11 cellular contexts compared by ENCODE assay signal in the genomic region with DNA sequence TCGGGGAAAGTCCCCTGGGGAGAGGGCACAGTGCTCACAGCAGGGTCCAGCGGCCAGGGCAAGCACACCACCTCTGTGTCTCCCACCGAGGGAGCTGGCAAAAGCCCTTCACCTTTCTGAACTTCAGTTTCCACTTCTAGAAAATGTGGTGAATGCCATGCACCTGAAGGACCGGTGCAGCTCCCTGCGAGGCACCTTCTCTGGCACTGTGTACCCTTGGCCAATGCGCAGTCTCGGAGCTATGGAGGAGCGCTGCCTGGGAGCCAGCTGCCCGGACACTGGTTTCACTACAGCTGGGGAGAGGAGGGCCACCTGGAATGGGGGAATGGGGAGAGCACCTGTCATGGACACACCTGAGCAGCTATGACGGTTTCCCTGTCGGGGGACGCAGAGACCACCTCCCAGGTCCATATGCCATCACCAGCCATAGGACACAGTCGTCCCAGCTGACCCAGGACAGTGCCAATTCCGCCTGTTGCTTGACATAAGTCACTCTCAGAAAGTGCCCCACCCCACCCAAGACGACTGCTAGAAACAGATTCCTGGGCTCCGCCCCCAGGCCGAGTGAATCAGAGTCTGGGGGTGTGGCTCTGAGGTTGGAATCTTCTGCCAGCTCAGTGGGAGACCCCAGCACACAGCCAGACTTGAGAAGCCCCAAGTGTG. TPM values are rescaled to one million over a fixed set of nuclear protein-coding genes. Genes with fewer than 3 reads are reported as not detected.
DNase-seq lines count a peak whose midpoint lies in the region; ATAC-seq and TF ChIP-seq lines count a peak whose summit lies in the region.
"Had no signal": no experiment of that assay in that cellular context is flagged by ENCODE, and none has a peak within 500 bp of the region (broad histone marks: within the 10 kb centered on the region; RNA-seq: fewer than 3 reads in every experiment).

No MANE protein-coding gene starts in this region.

- H3K27ac Mint-ChIP-seq in type B pancreatic cell = no peak overlapping the region

- H3K4me3 Mint-ChIP-seq in type B pancreatic cell = no peak overlapping the region

- no peak for TF ChIP-seq CTCF in type B pancreatic cell (conservative IDR thresholded peaks at IDR 0.05)

- peak; percentile 39 for DNase-seq in stimulated activated CD4-positive, alpha-beta T cell treated with anti-CD3 and anti-CD28 coated beads, Interleukin-15, amount 100 ng/mL, for 24 hours
- DNase-seq in stimulated activated CD4-positive, alpha-beta T cell treated with anti-CD3 and anti-CD28 coated beads, Interleukin-2, amount 100 ng/mL, for 48 hours = no peak
- DNase-seq in activated T-cell treated with anti-CD3 and anti-CD28 coated beads for 4 hours (peak; percentile 30), iPS-NIHi11 (ENCODE audit: low spot score) (peak; percentile 63), type B pancreatic cell (ENCODE audit: extremely low spot score, unreplicated experiment) (peak; percentile 64), SK-N-DZ (ENCODE audit: low spot score) (no peak)
- DNase-seq: cortex of kidney; NK-92 treated with Interleukin-12 subunit alpha and Interleukin-12 subunit beta, amount 100 ng/mL, for 24 hours had no signal

- H3K36me3 Mint-ChIP-seq in type B pancreatic cell = no peaks in the 10 kb centered on the region

- no peaks in the 10 kb centered on the region for H3K4me1 Mint-ChIP-seq in type B pancreatic cell (ENCODE audit: unreplicated experiment)

- no peaks in the 10 kb centered on the region for H3K9me3 Mint-ChIP-seq in type B pancreatic cell

- H3K27me3 Mint-ChIP-seq in type B pancreatic cell = peaks cover 13% of the 10 kb centered on the region

- no peak for ATAC-seq in HG03342 (IDR thresholded peaks at IDR 0.05; ENCODE audit: unreplicated experiment)
- ATAC-seq in GM18498 (IDR thresholded peaks at IDR 0.05; ENCODE audit: unreplicated experiment) = no peak
- ATAC-seq: gastrocnemius medialis had no signal

RNA-seq across cellular contexts. Expression of gene RASGEF1A, which starts 16.8 kb away (rescaled TPM):
- 0.90 and 1.3 TPM in 2 replicates for total RNA-seq in type B pancreatic cell (ENCODE audit: low replicate concordance)
- 0.12 TPM in 1 of 2 replicates, not detected in the other for polyA plus RNA-seq in SK-N-DZ (2014; cell fraction: cytosol; rRNA removed)
- 2.3 and 2.8 TPM in 2 replicates for polyA plus RNA-seq in SK-N-DZ (2014; cell fraction: nucleus; rRNA removed)

Comparison
In these comparisons a context has a peak if more than half of its experiments do, and no peak if none do; other contexts are left out.
1. DNase-seq: peak in stimulated activated CD4-positive, alpha-beta T cell treated with anti-CD3 and anti-CD28 coated beads, Interleukin-15, amount 100 ng/mL, for 24 hours (single experiment), activated T-cell treated with anti-CD3 and anti-CD28 coated beads for 4 hours (single experiment), iPS-NIHi11 (single experiment) and type B pancreatic cell (single experiment); none in stimulated activated CD4-positive, alpha-beta T cell treated with anti-CD3 and anti-CD28 coated beads, Interleukin-2, amount 100 ng/mL, for 48 hours (0 of 2) and SK-N-DZ (single experiment).